In the genomic region with DNA sequence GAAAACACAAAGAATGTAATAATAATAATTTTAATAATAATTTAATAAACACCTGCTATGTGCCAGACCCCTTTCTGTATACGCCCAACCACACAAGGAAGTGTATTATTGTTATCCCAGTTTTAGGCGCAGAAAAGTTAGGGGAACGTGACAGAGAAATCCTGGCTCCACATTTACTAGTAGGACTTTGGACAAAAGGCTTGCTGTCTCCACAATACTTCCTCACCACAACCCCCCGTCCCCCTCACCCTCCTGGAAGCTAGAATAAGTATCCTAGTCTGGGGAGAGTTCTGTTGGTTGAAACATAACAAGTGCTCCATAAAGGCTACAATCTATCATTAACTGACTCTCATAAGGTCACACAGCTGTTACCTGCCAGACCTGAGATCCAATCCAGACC, we compare ENCODE assay signal across 9 cellular contexts. TPM values are rescaled to one million over a fixed set of nuclear protein-coding genes. Genes with fewer than 3 reads are reported as not detected.
A peak's percentile ranks its signal among the peaks of the same experiment; 100 is the strongest.
DNase-seq lines count a peak whose midpoint lies in the region; ATAC-seq, FAIRE-seq and TF ChIP-seq lines count a peak whose summit lies in the region.
"Had no signal": no experiment of that assay in that cellular context is flagged by ENCODE, and none has a peak within 500 bp of the region (broad histone marks: within the 10 kb centered on the region; RNA-seq: fewer than 3 reads in every experiment).

No MANE protein-coding gene starts in this region.

- CTCF ChIA-PET in activated CD8-positive, alpha-beta memory T cell treated with anti-CD3 and anti-CD28 coated beads, Interleukin-2, amount 10 ng/mL, durations not matched to agents 7 days and 5 days (lab: Charles Lee): no interaction called here

- no peaks in the 10 kb centered on the region for H3K36me3 ChIP-seq in skeletal muscle satellite cell (ENCODE audit: insufficient read depth, low read length)

- peaks cover 84% of the 10 kb centered on the region for H3K27me3 Mint-ChIP-seq in activated CD8-positive, alpha-beta memory T cell treated with anti-CD3 and anti-CD28 coated beads, Interleukin-2, amount 10 ng/mL, durations not matched to agents 7 days and 5 days
- peaks cover 69 to 90% of the 10 kb centered on the region in 2 donors for H3K27me3 Mint-ChIP-seq in effector memory CD8-positive, alpha-beta T cell

- no peak for ATAC-seq in activated CD8-positive, alpha-beta memory T cell treated with anti-CD3 and anti-CD28 coated beads, Interleukin-2, amount 10 ng/mL, durations not matched to agents 7 days and 5 days
- ATAC-seq in effector memory CD8-positive, alpha-beta T cell (replicated peaks): no peak

- H3K9me3 Mint-ChIP-seq in activated CD8-positive, alpha-beta memory T cell treated with anti-CD3 and anti-CD28 coated beads, Interleukin-2, amount 10 ng/mL, durations not matched to agents 7 days and 5 days (ENCODE audit: low read depth): no peaks in the 10 kb centered on the region
- H3K9me3 Mint-ChIP-seq in effector memory CD8-positive, alpha-beta T cell: no peaks in the 10 kb centered on the region

- no peaks in the 10 kb centered on the region for H3K9me3 ChIP-seq in skeletal muscle satellite cell (replicated peaks; ENCODE audit: low read length)

- H3K4me1 ChIP-seq in skeletal muscle satellite cell (ENCODE audit: control insufficient read depth, insufficient read depth, low read length): peaks cover 10% of the 10 kb centered on the region

- TF ChIP-seq CTCF in LNCaP clone FGC (IDR thresholded peaks at IDR 0.05; ENCODE audit: control insufficient read depth, extremely low read depth, insufficient read depth): no peak

- H3K4me1 Mint-ChIP-seq in activated CD8-positive, alpha-beta memory T cell treated with anti-CD3 and anti-CD28 coated beads, Interleukin-2, amount 10 ng/mL, durations not matched to agents 7 days and 5 days: peaks cover 14% of the 10 kb centered on the region
- peaks cover 9 to 15% of the 10 kb centered on the region in 2 donors for H3K4me1 Mint-ChIP-seq in effector memory CD8-positive, alpha-beta T cell (ENCODE audit: low read depth in 2 of 2)

- peaks cover 52% of the 10 kb centered on the region for H3K27me3 ChIP-seq in skeletal muscle satellite cell (ENCODE audit: control insufficient read depth, insufficient read depth, low read length)

- DNase-seq in activated CD8-positive, alpha-beta memory T cell treated with anti-CD3 and anti-CD28 coated beads, Interleukin-2, amount 10 ng/mL, durations not matched to agents 7 days and 5 days: no peak
- no peak for DNase-seq in activated CD8-positive, alpha-beta memory T cell treated with anti-CD3 and anti-CD28 coated beads, Interleukin-2, amount 50 U/mL, for 4 hours
- DNase-seq in LNCaP clone FGC (ENCODE audit: low read depth): no peak
- no peak for DNase-seq in effector memory CD8-positive, alpha-beta T cell
- DNase-seq in HT-29 (ENCODE audit: low spot score): no peak
- no peak for DNase-seq in frontal cortex (ENCODE audit: low spot score in 2 of 2)
- DNase-seq in SKM-1 (lab: John Stamatoyannopoulos, UW; ENCODE audit: unreplicated experiment): no peak

- H3K36me3 Mint-ChIP-seq in activated CD8-positive, alpha-beta memory T cell treated with anti-CD3 and anti-CD28 coated beads, Interleukin-2, amount 10 ng/mL, durations not matched to agents 7 days and 5 days: peaks cover 1% of the 10 kb centered on the region
- H3K36me3 Mint-ChIP-seq in effector memory CD8-positive, alpha-beta T cell (ENCODE audit: insufficient read depth): peaks cover 2% of the 10 kb centered on the region

- peak overlapping the region; percentile 29; the same call in 1 of the 2 replicates for H3K4me3 ChIP-seq in LNCaP clone FGC (ENCODE audit: low read depth, low read length)
- H3K4me3 ChIP-seq in skeletal muscle satellite cell (ENCODE audit: low read length): no peak overlapping the region

- FAIRE-seq in frontal cortex (lab: Jason Lieb, UNC): no peak

- no peak overlapping the region for H3K9ac ChIP-seq in skeletal muscle satellite cell (ENCODE audit: low read depth, low read length)

- peak overlapping the region; percentile 48 for H3K4me3 Mint-ChIP-seq in activated CD8-positive, alpha-beta memory T cell treated with anti-CD3 and anti-CD28 coated beads, Interleukin-2, amount 10 ng/mL, durations not matched to agents 7 days and 5 days
- peak overlapping the region; percentile 82 to 92 for H3K4me3 Mint-ChIP-seq in effector memory CD8-positive, alpha-beta T cell

- no peak overlapping the region for H3K27ac Mint-ChIP-seq in activated CD8-positive, alpha-beta memory T cell treated with anti-CD3 and anti-CD28 coated beads, Interleukin-2, amount 10 ng/mL, durations not matched to agents 7 days and 5 days
- no peak overlapping the region for H3K27ac Mint-ChIP-seq in effector memory CD8-positive, alpha-beta T cell

- H3K4me2 ChIP-seq in skeletal muscle satellite cell (ENCODE audit: low read length): peak overlapping the region; percentile 100

RNA-seq across cellular contexts. Expression of gene IL17RD, which starts 0.5 kb away (rescaled TPM):
- under 1 TPM in 1 of 2 experiments, not detected in 1; 0.02 TPM for total RNA-seq in activated CD8-positive, alpha-beta memory T cell treated with anti-CD3 and anti-CD28 coated beads, Interleukin-2, amount 10 ng/mL, durations not matched to agents 7 days and 5 days
- 1.1 and 1.5 TPM in 2 replicates for total RNA-seq in skeletal muscle satellite cell (2012; rRNA removed)
- 0.10 and 0.13 TPM in 2 replicates for total RNA-seq in HT-29 (2014; rRNA removed; shearing (Covaris generic))
- total RNA-seq in frontal cortex: 31.0 TPM

RNA-seq across cellular contexts. Expression of gene HESX1, which starts 34.1 kb away (rescaled TPM):
- total RNA-seq in activated CD8-positive, alpha-beta memory T cell treated with anti-CD3 and anti-CD28 coated beads, Interleukin-2, amount 10 ng/mL, durations not matched to agents 7 days and 5 days: under 1 TPM; 0.42 to 0.47 TPM
- 1.0 and 1.3 TPM in 2 replicates for total RNA-seq in skeletal muscle satellite cell (2012; rRNA removed)
- 0.47 TPM in 1 of 2 replicates, not detected in the other for total RNA-seq in HT-29 (2014; rRNA removed; shearing (Covaris generic))
- total RNA-seq in frontal cortex: not detected
- total RNA-seq: fibroblast of villous mesenchyme had no signal

Comparison
In these comparisons a context has a peak if more than half of its experiments do, and no peak if none do; other contexts are left out.
1. RNA of gene IL17RD, which starts 0.5 kb away (total RNA-seq): 31.0 TPM in frontal cortex (single experiment); 0.10 to 0.13 TPM in HT-29 and 0.02 TPM in activated CD8-positive, alpha-beta memory T cell treated with anti-CD3 and anti-CD28 coated beads, Interleukin-2, amount 10 ng/mL, durations not matched to agents 7 days and 5 days; every median in the first group is over 10 times any median in the second.